In genomic region chr5:68369436-68370125, GRCh38 we compare ENCODE assay signal across 8 cellular contexts.
A peak's percentile ranks its signal among the peaks of the same experiment; 100 is the strongest.
DNase-seq lines count a peak whose midpoint lies in the region; ATAC-seq and TF ChIP-seq lines count a peak whose summit lies in the region.

No MANE protein-coding gene starts in this region.

- no peak for TF ChIP-seq POLR2A in gastrocnemius medialis (IDR thresholded peaks at IDR 0.05)

- in situ Hi-C loops in gastrocnemius medialis (cut with MboI; ENCODE audit: low sequenced_read_pairs in 4 of 4) = no loop called here

- H3K4me3 Mint-ChIP-seq in T-helper 1 cell treated with Interleukin-12 subunit alpha and Interleukin-12 subunit beta and Interleukin-4 antibody, amounts not matched to agents 30 μg/mL and 1 μg/mL, for 36 hours = peak overlapping the region; percentile 53
- H3K4me3 Mint-ChIP-seq in natural killer cell (peak overlapping the region; percentile 74), endothelial cell (ENCODE audit: unreplicated experiment) (no peak overlapping the region)

- H3K4me1 Mint-ChIP-seq in T-helper 1 cell treated with Interleukin-12 subunit alpha and Interleukin-12 subunit beta and Interleukin-4 antibody, amounts not matched to agents 30 μg/mL and 1 μg/mL, for 36 hours (ENCODE audit: low read depth) = peaks cover 44% of the 10 kb centered on the region
- H3K4me1 Mint-ChIP-seq in natural killer cell (peaks cover 37 to 40% of the 10 kb centered on the region in 2 donors), endothelial cell (ENCODE audit: unreplicated experiment) (no peaks in the 10 kb centered on the region)

- H3K36me3 ChIP-seq in gastrocnemius medialis = no peaks in the 10 kb centered on the region

- no peak for TF ChIP-seq CTCF in natural killer cell (IDR thresholded peaks at IDR 0.05)
- TF ChIP-seq CTCF in endothelial cell (IDR thresholded peaks at IDR 0.05; ENCODE audit: unreplicated experiment) = no peak
- TF ChIP-seq CTCF in gastrocnemius medialis (IDR thresholded peaks at IDR 0.05 in 4 of 5, conservative IDR thresholded peaks at IDR 0.05 in 1 of 5) = no peak

- peaks cover 8% of the 10 kb centered on the region for H3K27me3 Mint-ChIP-seq in T-helper 1 cell treated with Interleukin-12 subunit alpha and Interleukin-12 subunit beta and Interleukin-4 antibody, amounts not matched to agents 30 μg/mL and 1 μg/mL, for 36 hours (ENCODE audit: low read depth)
- H3K27me3 Mint-ChIP-seq in natural killer cell (ENCODE audit: low read depth in 2 of 2) (no peaks in the 10 kb centered on the region), endothelial cell (ENCODE audit: unreplicated experiment) (peaks cover 1% of the 10 kb centered on the region)

- DNase-seq in natural killer cell = no peak
- DNase-seq in NCI-H1417 treated with DMSO at 0.1 percent for 48 hours (lab: John Stamatoyannopoulos, UW) = no peak
- no peak for DNase-seq in endothelial cell (ENCODE audit: low spot score)
- no peak for DNase-seq in gastrocnemius medialis

- H3K4me1 ChIP-seq in gastrocnemius medialis = no peaks in the 10 kb centered on the region

- no peak overlapping the region for H3K4me3 ChIP-seq in gastrocnemius medialis

- H3K27ac Mint-ChIP-seq in T-helper 1 cell treated with Interleukin-12 subunit alpha and Interleukin-12 subunit beta and Interleukin-4 antibody, amounts not matched to agents 30 μg/mL and 1 μg/mL, for 36 hours = peak overlapping the region; percentile 80
- H3K27ac Mint-ChIP-seq in natural killer cell = peak overlapping the region; percentile 84 to 88
- no peak overlapping the region for H3K27ac Mint-ChIP-seq in endothelial cell (ENCODE audit: unreplicated experiment)

- no peak overlapping the region for H3K27ac ChIP-seq in gastrocnemius medialis

- intact Hi-C loops in natural killer cell (cut with micrococcal nuclease) (loop anchor here (1.0 to 5.0 kb wide), 3 partner anchors 38 to 81 kb away; no protein-coding TSS in a partner anchor), gastrocnemius medialis (cut with DNase I; ENCODE audit: low total_unique reads) (no loop called here)

- H3K9me3 Mint-ChIP-seq in T-helper 1 cell treated with Interleukin-12 subunit alpha and Interleukin-12 subunit beta and Interleukin-4 antibody, amounts not matched to agents 30 μg/mL and 1 μg/mL, for 36 hours = peaks cover 8% of the 10 kb centered on the region
- no peaks in the 10 kb centered on the region for H3K9me3 Mint-ChIP-seq in natural killer cell
- no peaks in the 10 kb centered on the region for H3K9me3 Mint-ChIP-seq in endothelial cell (ENCODE audit: unreplicated experiment)

- peak; percentile 84 for ATAC-seq in GM18517 (IDR thresholded peaks at IDR 0.05; ENCODE audit: unreplicated experiment)
- peak; percentile 74 for ATAC-seq in HG02610 (IDR thresholded peaks at IDR 0.05; ENCODE audit: unreplicated experiment)
- peak; percentile 93 to 99 (median 98) for ATAC-seq in natural killer cell
- ATAC-seq in HG02970 (IDR thresholded peaks at IDR 0.05; ENCODE audit: low FRiP score, unreplicated experiment) = no peak
- ATAC-seq in gastrocnemius medialis = no peak

- H3K36me3 Mint-ChIP-seq in T-helper 1 cell treated with Interleukin-12 subunit alpha and Interleukin-12 subunit beta and Interleukin-4 antibody, amounts not matched to agents 30 μg/mL and 1 μg/mL, for 36 hours (ENCODE audit: low read depth) = peaks cover 13% of the 10 kb centered on the region
- no peaks in the 10 kb centered on the region for H3K36me3 Mint-ChIP-seq in natural killer cell
- no peaks in the 10 kb centered on the region for H3K36me3 Mint-ChIP-seq in endothelial cell (ENCODE audit: low read depth, unreplicated experiment)

- no peaks in the 10 kb centered on the region for H3K9me3 ChIP-seq in gastrocnemius medialis

- no peaks in the 10 kb centered on the region for H3K27me3 ChIP-seq in gastrocnemius medialis

Comparison
In these comparisons a context has a peak if more than half of its experiments do, and no peak if none do; other contexts are left out.
1. ATAC-seq: peak in GM18517 (single experiment), HG02610 (single experiment) and natural killer cell (3 of 3); none in HG02970 (single experiment) and gastrocnemius medialis (0 of 2).